ENCODE assay signal across 18 cellular contexts in genomic region chr20:62563561-62563960, GRCh38.
DNase-seq lines count a peak whose midpoint lies in the region; ATAC-seq, FAIRE-seq and TF ChIP-seq lines count a peak whose summit lies in the region.
"Had no signal": no experiment of that assay in that cellular context is flagged by ENCODE, and none has a peak within 500 bp of the region (broad histone marks: within the 10 kb centered on the region; RNA-seq: fewer than 3 reads in every experiment).

No MANE protein-coding gene starts in this region.

- POLR2A ChIA-PET in H1 (lab: Charles Lee; ENCODE audit: partially characterized antibody): no interaction called here

- CTCF ChIA-PET in H1 (lab: Charles Lee; ENCODE audit: partially characterized antibody): interaction anchor here (1.1 to 3.6 kb wide), 6 partner anchors 8 to 54 kb away, joined by 3 to 12 read pairs (median 4); no protein-coding TSS in a partner anchor

- no peak overlapping the region for H2BK15ac ChIP-seq in H1 (ENCODE audit: low read length)
- no peak overlapping the region for H2BK15ac ChIP-seq in neuronal stem cell (ENCODE audit: low read length)

- H2AFZ ChIP-seq in H1 (ENCODE audit: low read length) (no peak overlapping the region), neuronal stem cell (ENCODE audit: low read length) (no peak overlapping the region)
- H2AFZ ChIP-seq: GM23338 had no signal

- peaks cover 4 to 63% (median 20%) of the 10 kb centered on the region in 9 donors for H3K4me1 ChIP-seq in heart right ventricle
- H3K4me1 ChIP-seq in H1 (replicated peaks in 1 of 4; ENCODE audit: control insufficient read depth in 3 of 4, insufficient read depth in 4 of 4, low read length in 3 of 4): no peaks in the 10 kb centered on the region; a peak in 1 of 7 replicates
- H3K4me1 ChIP-seq in neuronal stem cell (ENCODE audit: control insufficient read depth in 2 of 2, insufficient read depth in 1 of 2, low read depth in 1 of 2, low read length in 2 of 2): no peaks in the 10 kb centered on the region
- H3K4me1 ChIP-seq: BE2C had no signal

- ATAC-seq in heart right ventricle: no peak
- no peak for ATAC-seq in GM19035 (IDR thresholded peaks at IDR 0.05; ENCODE audit: unreplicated experiment)
- ATAC-seq: GM23338, HCT116, HepG2 had no signal

- H3K4me2 ChIP-seq in H1 (ENCODE audit: insufficient read depth in 1 of 2, low read depth in 2 of 2, low read length in 2 of 2) (no peak overlapping the region), neuronal stem cell (ENCODE audit: insufficient read depth, low read length, poor library complexity, severe bottlenecking) (no peak overlapping the region)
- H3K4me2 ChIP-seq: GM23338 had no signal

- 62% methylated on average over 15 of the region's 15 CpGs for WGBS in heart right ventricle, 2 donors
- WGBS in H1 (ENCODE audit: extremely low coverage in 1 of 2, insufficient coverage in 1 of 2, insufficient read length in 1 of 2, insufficient replicate concordance in 2 of 2, low coverage in 1 of 2, low lambda C conversion rate in 2 of 2, missing lambda C conversion rate in 1 of 2), 2 experiments: 88% methylated on average over 14 of the region's 15 CpGs; no CpG with 5 or more reads in 1 of the 2 experiments
- WGBS in neuronal stem cell (ENCODE audit: extremely low coverage in 2 of 2, insufficient read length in 2 of 2, insufficient replicate concordance in 1 of 2), 2 donors: no CpG with 5 or more reads among the region's 15 CpGs

- H3K14ac ChIP-seq in H1 (ENCODE audit: insufficient read length): no peak overlapping the region
- H3K14ac ChIP-seq in neuronal stem cell (ENCODE audit: low read length): peak overlapping the region; percentile 71

- H3K18ac ChIP-seq in H1 (ENCODE audit: extremely low read depth, low read length): no peak overlapping the region
- H3K18ac ChIP-seq in neuronal stem cell (ENCODE audit: low read length): peak overlapping the region; percentile 38

- no peak for TF ChIP-seq POLR2A in H1 (IDR thresholded peaks at IDR 0.05; ENCODE audit: control extremely low read depth in 1 of 2, low read depth in 2 of 2, low read length in 2 of 2)

- H4K8ac ChIP-seq in H1 (ENCODE audit: extremely low read depth, insufficient read depth, low read length): no peak overlapping the region
- H4K8ac ChIP-seq in neuronal stem cell (ENCODE audit: low read depth, low read length): peak overlapping the region; percentile 17

- no peak for TF ChIP-seq EP300 in H1 (IDR thresholded peaks at IDR 0.05; ENCODE audit: borderline replicate concordance in 1 of 2, low read depth in 2 of 2, low read length in 2 of 2)

- H2BK5ac ChIP-seq in H1 (ENCODE audit: low read depth, low read length): no peak overlapping the region
- H2BK5ac ChIP-seq in neuronal stem cell (ENCODE audit: low read length): no peak overlapping the region

- H4K5ac ChIP-seq in H1 (ENCODE audit: insufficient read length, low read depth, low read length): no peak overlapping the region

- no peak overlapping the region for H2BK20ac ChIP-seq in H1 (ENCODE audit: low read length)

- H2BK120ac ChIP-seq in H1 (replicated peaks; ENCODE audit: low read depth, low read length): no peak overlapping the region
- H2BK120ac ChIP-seq in neuronal stem cell (ENCODE audit: low read depth, low read length): no peak overlapping the region

- H3K23me2 ChIP-seq in H1 (ENCODE audit: low read depth, low read length): no peaks in the 10 kb centered on the region

- no peak overlapping the region for H2AK5ac ChIP-seq in H1 (ENCODE audit: low read depth, low read length)
- H2AK5ac ChIP-seq in neuronal stem cell (ENCODE audit: low read depth, low read length): peak overlapping the region; percentile 88

- H3K9me3 ChIP-seq in heart right ventricle: no peaks in the 10 kb centered on the region
- H3K9me3 ChIP-seq in H1 (ENCODE audit: insufficient read depth in 2 of 2, low read depth in 1 of 2, low read length in 1 of 2): no peaks in the 10 kb centered on the region
- H3K9me3 ChIP-seq in neuronal stem cell (replicated peaks in 1 of 2; ENCODE audit: control insufficient read depth in 2 of 2, insufficient read depth in 1 of 2, low read depth in 1 of 2, low read length in 2 of 2): no peaks in the 10 kb centered on the region
- H3K9me3 ChIP-seq: BE2C, Caco-2 had no signal

- intact Hi-C loops in heart right ventricle (cut with DNase I) (no loop called here), cardiac septum (cut with DNase I) (no loop called here)

- H3K4ac ChIP-seq in H1 (replicated peaks; ENCODE audit: insufficient read length, low read depth, low read length) (no peak overlapping the region), neuronal stem cell (ENCODE audit: low read length) (no peak overlapping the region)

- H3K4me3 ChIP-seq in heart right ventricle (no peak overlapping the region), H1 (ENCODE audit: extremely low read depth in 1 of 4, insufficient read depth in 2 of 4, low read depth in 3 of 4, low read length in 4 of 4) (no peak overlapping the region), neuronal stem cell (ENCODE audit: low read length in 2 of 2) (no peak overlapping the region)
- H3K4me3 ChIP-seq: GM23338 had no signal

- H3K27ac ChIP-seq in heart right ventricle (peak overlapping the region in 6 of 10 donors; percentile 88 to 99 (median 92)), H1 (ENCODE audit: low read depth, low read length) (no peak overlapping the region), neuronal stem cell (replicated peaks; ENCODE audit: low read length) (no peak overlapping the region)

- H3K79me1 ChIP-seq in H1 (ENCODE audit: low read depth, low read length): no peaks in the 10 kb centered on the region; the same call in 1 of the 2 replicates
- peaks cover 5% of the 10 kb centered on the region for H3K79me1 ChIP-seq in neuronal stem cell (ENCODE audit: low read depth, low read length)

- H2BK12ac ChIP-seq in H1 (ENCODE audit: low read depth, low read length) (no peak overlapping the region), neuronal stem cell (ENCODE audit: low read length) (no peak overlapping the region)

- H3K23ac ChIP-seq in H1 (ENCODE audit: insufficient read length) (no peak overlapping the region), neuronal stem cell (ENCODE audit: low read depth, low read length, poor library complexity) (peak overlapping the region; percentile 65)

- no peak for TF ChIP-seq CTCF in heart right ventricle (IDR thresholded peaks at IDR 0.05)
- TF ChIP-seq CTCF in H1 (IDR thresholded peaks at IDR 0.05; ENCODE audit: control extremely low read depth in 1 of 3, insufficient read depth in 1 of 3, low read depth in 1 of 3, low read length in 3 of 3): no peak

- H3K56ac ChIP-seq in H1 (replicated peaks; ENCODE audit: insufficient read length, low read depth, low read length): no peak overlapping the region

- H4K20me1 ChIP-seq in H1 (replicated peaks in 1 of 2; ENCODE audit: control insufficient read depth in 1 of 2, insufficient read depth in 2 of 2, low read length in 2 of 2): no peaks in the 10 kb centered on the region

- H3K79me2 ChIP-seq in H1 (ENCODE audit: control insufficient read depth in 1 of 2, insufficient read depth in 2 of 2, low read length in 2 of 2): no peaks in the 10 kb centered on the region

- H3K9ac ChIP-seq in H1 (replicated peaks in 1 of 4; ENCODE audit: extremely low read depth in 1 of 4, low read depth in 3 of 4, low read length in 3 of 4) (no peak overlapping the region; a peak in 1 of 7 replicates), neuronal stem cell (ENCODE audit: low read depth, low read length, poor library complexity) (peak overlapping the region; percentile 72)

- FAIRE-seq in H1 (lab: Jason Lieb, UNC): no peak
- FAIRE-seq in urothelium cell line (lab: Jason Lieb, UNC): peak; percentile 79
- FAIRE-seq: D721Med, G401.6, GM12891, HepG2 had no signal

- H4K91ac ChIP-seq in H1 (replicated peaks; ENCODE audit: insufficient read length, low read length): peak overlapping the region; percentile 54
- H4K91ac ChIP-seq in neuronal stem cell (ENCODE audit: low read depth, low read length, poor library complexity): peak overlapping the region; percentile 89

- H3K36me3 ChIP-seq in heart right ventricle (peaks cover 0 to 26% (median 0%) of the 10 kb centered on the region in 9 donors), H1 (ENCODE audit: control insufficient read depth in 2 of 4, insufficient read depth in 4 of 4, low read length in 3 of 4) (no peaks in the 10 kb centered on the region), neuronal stem cell (replicated peaks in 1 of 2; ENCODE audit: control insufficient read depth in 2 of 2, insufficient read depth in 2 of 2, low read length in 2 of 2) (no peaks in the 10 kb centered on the region)
- H3K36me3 ChIP-seq: BE2C had no signal

- H3K27me3 ChIP-seq in heart right ventricle (peaks cover 0 to 47% (median 21%) of the 10 kb centered on the region in 7 donors), H1 (replicated peaks in 1 of 4; ENCODE audit: control insufficient read depth in 3 of 4, extremely low read depth in 1 of 4, insufficient read depth in 3 of 4, low read length in 3 of 4) (no peaks in the 10 kb centered on the region), neuronal stem cell (ENCODE audit: control insufficient read depth in 3 of 3, insufficient read depth in 3 of 3, low read depth in 1 of 3, low read length in 3 of 3) (peaks cover 0 to 88% (median 0%) of the 10 kb centered on the region in 3 experiments)
- H3K27me3 ChIP-seq: BE2C had no signal

- no peak for TF ChIP-seq RAD21 in H1 (IDR thresholded peaks at IDR 0.05 in 1 of 2, conservative IDR thresholded peaks at IDR 0.05 in 1 of 2; ENCODE audit: low read depth in 2 of 2, low read length in 2 of 2)

- DNase-seq in heart right ventricle: no peak
- no peak for DNase-seq in cardiac septum (ENCODE audit: low spot score)
- DNase-seq in H1 (ENCODE audit: low read depth in 1 of 2, low spot score in 2 of 2): no peak
- DNase-seq in neuronal stem cell (ENCODE audit: low spot score): no peak
- DNase-seq in urothelium cell line (ENCODE audit: low spot score): no peak
- DNase-seq in SIG-M5 treated with dmso at 0.1 percent for 504 hours (lab: John Stamatoyannopoulos, UW; ENCODE audit: unreplicated experiment): no peak
- DNase-seq: BE2C; C1 segment of cervical spinal cord; Caco-2; CD4-positive, alpha-beta T cell; H7 had no signal

TF ChIP-seq in H1, 55 proteins besides CTCF, POLR2A, EP300 and RAD21:
- TF ChIP-seq RNF2 (IDR thresholded peaks at IDR 0.05; ENCODE audit: borderline replicate concordance, low read depth, low read length, missing control alignments, poor library complexity, severe bottlenecking) (no peak), JUND (IDR thresholded peaks at IDR 0.05; ENCODE audit: low read length) (no peak), CREB1 (IDR thresholded peaks at IDR 0.05) (no peak), BACH1 (IDR thresholded peaks at IDR 0.05; ENCODE audit: low read length) (no peak), JUN (IDR thresholded peaks at IDR 0.05; ENCODE audit: low read depth, low read length) (no peak), GABPA (IDR thresholded peaks at IDR 0.05; ENCODE audit: borderline replicate concordance, insufficient read depth, low read length) (no peak), SIN3A (conservative IDR thresholded peaks at IDR 0.05 in 1 of 2, IDR thresholded peaks at IDR 0.05 in 1 of 2; ENCODE audit: low read depth in 1 of 2, low read length in 2 of 2) (no peak), RBBP5 (IDR thresholded peaks at IDR 0.05; ENCODE audit: borderline replicate concordance, low read depth, low read length) (no peak), YY1 (IDR thresholded peaks at IDR 0.05; ENCODE audit: low read depth, low read length) (no peak)
TF ChIP-seq in H1: peak in this region for 0.

Comparison
In these comparisons a context has a peak if more than half of its experiments do, and no peak if none do; other contexts are left out.
1. H3K27ac ChIP-seq: peak in heart right ventricle (6 of 10); none in H1 (single experiment) and neuronal stem cell (single experiment).